9 cellular contexts compared by ENCODE assay signal in genomic region chr10:89213191-89213808, GRCh38. TPM values are rescaled to one million over a fixed set of nuclear protein-coding genes. Genes with fewer than 3 reads are reported as not detected.
DNase-seq lines count a peak whose midpoint lies in the region; ATAC-seq and TF ChIP-seq lines count a peak whose summit lies in the region.
"Had no signal": no experiment of that assay in that cellular context is flagged by ENCODE, and none has a peak within 500 bp of the region (broad histone marks: within the 10 kb centered on the region; RNA-seq: fewer than 3 reads in every experiment).

No MANE protein-coding gene starts in this region.

- H3K27ac Mint-ChIP-seq in activated CD4-positive, alpha-beta T cell treated with anti-CD3 and anti-CD28 coated beads, Interleukin-2, amount 10 ng/mL, durations not matched to agents 7 days and 5 days, result no peak overlapping the region
- H3K27ac Mint-ChIP-seq: activated naive CD4-positive, alpha-beta T cell treated with anti-CD3 and anti-CD28 coated beads, Interleukin-2, amount 50 U/mL, for 72 hours had no signal

- peak; percentile 18 for DNase-seq in activated CD4-positive, alpha-beta T cell treated with anti-CD3 and anti-CD28 coated beads, Interleukin-2, amount 10 ng/mL, durations not matched to agents 7 days and 5 days
- no peak for DNase-seq in activated CD4-positive, alpha-beta T cell treated with anti-CD3 and anti-CD28 coated beads for 1 hour
- DNase-seq in NOMO-1 treated with DMSO at 0.1 percent for 48 hours (lab: John Stamatoyannopoulos, UW; ENCODE audit: unreplicated experiment) (peak; percentile 36), coronary artery (ENCODE audit: low spot score) (no peak), lung microvascular endothelial cell (ENCODE audit: low read depth in 2 of 2) (peak; percentile 58 to 70)
- no peak for DNase-seq in NK-92 treated with Interleukin-12 subunit alpha and Interleukin-12 subunit beta, amount 100 ng/mL, for 24 hours (lab: John Stamatoyannopoulos, UW)

- CTCF ChIA-PET in activated CD4-positive, alpha-beta T cell treated with anti-CD3 and anti-CD28 coated beads, Interleukin-2, amount 10 ng/mL, durations not matched to agents 7 days and 5 days (lab: Charles Lee), result interaction anchor here (1.2 to 3.3 kb wide), 4 partner anchors 183 to 281 kb away, joined by 3 to 12 read pairs (median 5); no protein-coding TSS in a partner anchor

- no peak overlapping the region for H3K4me3 ChIP-seq in coronary artery

- H3K4me3 Mint-ChIP-seq in activated CD4-positive, alpha-beta T cell treated with anti-CD3 and anti-CD28 coated beads, Interleukin-2, amount 10 ng/mL, durations not matched to agents 7 days and 5 days, result no peak overlapping the region

- no peaks in the 10 kb centered on the region for H3K36me3 Mint-ChIP-seq in activated CD4-positive, alpha-beta T cell treated with anti-CD3 and anti-CD28 coated beads, Interleukin-2, amount 10 ng/mL, durations not matched to agents 7 days and 5 days (ENCODE audit: low read depth)
- H3K36me3 Mint-ChIP-seq: activated naive CD4-positive, alpha-beta T cell treated with anti-CD3 and anti-CD28 coated beads, Interleukin-2, amount 50 U/mL, for 72 hours had no signal

- no peak overlapping the region for H3K27ac ChIP-seq in coronary artery

- peak; percentile 45 for TF ChIP-seq CTCF in coronary artery (IDR thresholded peaks at IDR 0.05)

- POLR2A ChIA-PET in activated CD4-positive, alpha-beta T cell treated with anti-CD3 and anti-CD28 coated beads, Interleukin-2, amount 10 ng/mL, durations not matched to agents 7 days and 5 days (lab: Charles Lee), result no interaction called here

- ATAC-seq in HG02970 (IDR thresholded peaks at IDR 0.05; ENCODE audit: low FRiP score, unreplicated experiment), result no peak
- ATAC-seq in GM21619 (IDR thresholded peaks at IDR 0.05; ENCODE audit: unreplicated experiment), result no peak

- H3K27me3 Mint-ChIP-seq in activated CD4-positive, alpha-beta T cell treated with anti-CD3 and anti-CD28 coated beads, Interleukin-2, amount 10 ng/mL, durations not matched to agents 7 days and 5 days, result peaks cover 27% of the 10 kb centered on the region

- no peaks in the 10 kb centered on the region for H3K9me3 Mint-ChIP-seq in activated CD4-positive, alpha-beta T cell treated with anti-CD3 and anti-CD28 coated beads, Interleukin-2, amount 10 ng/mL, durations not matched to agents 7 days and 5 days
- H3K9me3 Mint-ChIP-seq: activated naive CD4-positive, alpha-beta T cell treated with anti-CD3 and anti-CD28 coated beads, Interleukin-2, amount 50 U/mL, for 72 hours had no signal

- H3K4me1 Mint-ChIP-seq in activated CD4-positive, alpha-beta T cell treated with anti-CD3 and anti-CD28 coated beads, Interleukin-2, amount 10 ng/mL, durations not matched to agents 7 days and 5 days, result peaks cover 18% of the 10 kb centered on the region

RNA-seq across cellular contexts. Expression of gene CH25H, which starts 6.2 kb away (rescaled TPM):
- total RNA-seq in activated CD4-positive, alpha-beta T cell treated with anti-CD3 and anti-CD28 coated beads, Interleukin-2, amount 10 ng/mL, durations not matched to agents 7 days and 5 days, result not detected
- total RNA-seq in lung microvascular endothelial cell, result 3.0 and 4.4 TPM in 2 replicates

RNA-seq across cellular contexts. Expression of gene LIPA, which starts 38.3 kb away (rescaled TPM):
- total RNA-seq in activated CD4-positive, alpha-beta T cell treated with anti-CD3 and anti-CD28 coated beads, Interleukin-2, amount 10 ng/mL, durations not matched to agents 7 days and 5 days, result 10 to 100 TPM; 32.6 to 34.3 TPM
- 43.2 and 54.4 TPM in 2 replicates for total RNA-seq in lung microvascular endothelial cell

Comparison
In these comparisons a context has a peak if more than half of its experiments do, and no peak if none do; other contexts are left out.
1. DNase-seq: peak in activated CD4-positive, alpha-beta T cell treated with anti-CD3 and anti-CD28 coated beads, Interleukin-2, amount 10 ng/mL, durations not matched to agents 7 days and 5 days (single experiment), NOMO-1 treated with DMSO at 0.1 percent for 48 hours (single experiment) and lung microvascular endothelial cell (2 of 2); none in activated CD4-positive, alpha-beta T cell treated with anti-CD3 and anti-CD28 coated beads for 1 hour (single experiment), coronary artery (single experiment) and NK-92 treated with Interleukin-12 subunit alpha and Interleukin-12 subunit beta, amount 100 ng/mL, for 24 hours (single experiment).